29 cellular contexts compared by ENCODE assay signal in the genomic region with DNA sequence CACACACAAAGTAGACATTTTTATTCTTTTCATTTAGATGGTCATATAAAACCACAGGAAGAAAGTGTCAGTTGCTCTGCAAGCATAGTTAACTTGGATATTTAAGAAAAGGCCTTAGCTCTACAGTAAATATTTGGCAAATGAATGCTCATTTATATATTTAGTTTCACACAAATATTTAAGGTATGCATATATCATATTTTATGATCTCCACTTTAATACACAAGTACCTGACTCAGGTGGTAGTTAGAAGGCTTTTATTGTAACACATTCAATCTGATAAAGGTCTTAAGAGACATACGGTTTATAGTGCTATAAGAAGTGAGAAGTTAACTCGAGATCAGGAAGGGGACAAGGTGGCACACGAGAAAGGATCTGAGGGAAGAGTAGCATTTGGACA.
"Had no signal": no experiment of that assay in that cellular context is flagged by ENCODE, and none has a peak within 500 bp of the region (broad histone marks: within the 10 kb centered on the region; RNA-seq: fewer than 3 reads in every experiment).

No MANE protein-coding gene starts in this region.

- H3K27ac ChIP-seq: ascending aorta, cardiac muscle cell, VCaP had no signal

- H3K9me3 ChIP-seq: ascending aorta had no signal

- H3K27me3 ChIP-seq: ascending aorta, cardiac muscle cell had no signal

- H3K4me3 ChIP-seq: ascending aorta, cardiac muscle cell had no signal

- ATAC-seq: activated CD4-positive, alpha-beta T cell treated with anti-CD3 and anti-CD28 coated beads for 36 hours; activated CD8-positive, alpha-beta memory T cell treated with anti-CD3 and anti-CD28 coated beads, Interleukin-2, amount 10 ng/mL, durations not matched to agents 7 days and 5 days; activated CD8-positive, alpha-beta T cell treated with anti-CD3 and anti-CD28 coated beads, Interleukin-2, amount 10 ng/mL, durations not matched to agents 7 days and 5 days; activated naive CD8-positive, alpha-beta T cell treated with anti-CD3 and anti-CD28 coated beads, Interleukin-2, amount 50 U/mL, for 24 hours; T-cell; T-helper 17 cell had no signal

- H3K4me1 ChIP-seq: ascending aorta had no signal

- DNase-seq: activated B cell treated with CpG ODN at 0.5 μM for 24 hours; activated CD4-positive, alpha-beta memory T cell treated with anti-CD3 and anti-CD28 coated beads, Interleukin-2, amount 10 ng/mL, durations not matched to agents 7 days and 5 days; activated CD4-positive, alpha-beta T cell treated with anti-CD3 and anti-CD28 coated beads for 36 hours; activated CD4-positive, alpha-beta T cell treated with anti-CD3 and anti-CD28 coated beads for 48 hours; activated CD4-positive, alpha-beta T cell treated with anti-CD3 and anti-CD28 coated beads, Interleukin-2, amount 10 ng/mL, durations not matched to agents 7 days and 5 days; activated CD4-positive, alpha-beta T cell treated with anti-CD3 and anti-CD28 coated beads, Interleukin-2, amount 50 U/mL, for 48 hours; activated CD4-positive, CD25-positive, alpha-beta regulatory T cell treated with anti-CD3 and anti-CD28 coated beads, Interleukin-2, amount 50 U/mL, for 72 hours; activated CD8-positive, alpha-beta memory T cell treated with anti-CD3 and anti-CD28 coated beads for 24 hours; activated CD8-positive, alpha-beta memory T cell treated with anti-CD3 and anti-CD28 coated beads, Interleukin-2, amount 10 ng/mL, durations not matched to agents 7 days and 5 days; activated CD8-positive, alpha-beta memory T cell treated with anti-CD3 and anti-CD28 coated beads, Interleukin-2, amount 50 U/mL, for 48 hours; activated CD8-positive, alpha-beta T cell treated with anti-CD3 and anti-CD28 coated beads, Interleukin-2, amount 10 ng/mL, durations not matched to agents 7 days and 5 days; activated effector memory CD4-positive, alpha-beta T cell treated with Interleukin-2 at 50 U/mL for 16 hours; activated gamma-delta T cell; activated naive CD4-positive, alpha-beta T cell treated with anti-CD3 and anti-CD28 coated beads, Interleukin-2, amount 10 ng/mL, durations not matched to agents 7 days and 5 days; activated naive CD4-positive, alpha-beta T cell treated with Interleukin-2 at 50 U/mL for 16 hours; activated naive CD8-positive, alpha-beta T cell treated with anti-CD3 and anti-CD28 coated beads, Interleukin-2, amount 10 ng/mL, durations not matched to agents 7 days and 5 days; activated naive CD8-positive, alpha-beta T cell treated with anti-CD3 and anti-CD28 coated beads, Interleukin-2, amount 50 U/mL, for 24 hours; activated T-cell treated with anti-CD3 and anti-CD28 coated beads, Interleukin-2, amount 50 U/mL, for 24 hours; activated T-cell treated with anti-CD3 and anti-CD28 coated beads, Interleukin-2, amount 50 U/mL, for 48 hours; amygdala; anterior cingulate cortex; caudate nucleus; cerebellar nuclear complex; T-cell; T-helper 17 cell; T1000 had no signal

- H3K36me3 ChIP-seq: ascending aorta, cardiac muscle cell had no signal
